In the genomic region with DNA sequence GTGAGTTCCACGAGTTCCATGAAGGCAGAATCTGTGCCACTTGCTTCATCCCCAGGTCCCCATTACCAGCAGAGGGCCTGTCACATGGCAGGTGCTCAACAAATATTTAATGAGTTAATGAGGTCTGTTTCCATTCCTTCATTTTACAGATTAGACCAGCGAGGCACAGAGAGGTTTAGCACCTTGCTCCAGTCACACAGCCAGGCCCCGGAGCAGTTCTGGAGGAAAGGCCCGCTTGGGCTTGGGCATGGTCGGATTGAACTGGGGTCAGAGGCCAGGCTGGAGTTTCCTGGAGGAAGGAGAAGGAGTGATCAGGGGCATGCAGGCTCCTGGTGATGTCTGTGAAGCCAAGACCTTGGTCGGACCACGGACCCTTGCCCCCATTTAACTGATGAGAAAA, we compare ENCODE assay signal across 1 cellular context.
TF ChIP-seq lines count a peak whose summit lies in the region.

No MANE protein-coding gene starts in this region.

TF ChIP-seq in IMR-90, 13 proteins besides CTCF, POLR2A, EP300 and RAD21 (continued from another document):
- TF ChIP-seq, protein P1, sequence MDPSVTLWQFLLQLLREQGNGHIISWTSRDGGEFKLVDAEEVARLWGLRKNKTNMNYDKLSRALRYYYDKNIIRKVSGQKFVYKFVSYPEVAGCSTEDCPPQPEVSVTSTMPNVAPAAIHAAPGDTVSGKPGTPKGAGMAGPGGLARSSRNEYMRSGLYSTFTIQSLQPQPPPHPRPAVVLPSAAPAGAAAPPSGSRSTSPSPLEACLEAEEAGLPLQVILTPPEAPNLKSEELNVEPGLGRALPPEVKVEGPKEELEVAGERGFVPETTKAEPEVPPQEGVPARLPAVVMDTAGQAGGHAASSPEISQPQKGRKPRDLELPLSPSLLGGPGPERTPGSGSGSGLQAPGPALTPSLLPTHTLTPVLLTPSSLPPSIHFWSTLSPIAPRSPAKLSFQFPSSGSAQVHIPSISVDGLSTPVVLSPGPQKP (IDR thresholded peaks at IDR 0.05; ENCODE audit: borderline replicate concordance, low read depth, low read length), result no peak
- TF ChIP-seq CHD1 (IDR thresholded peaks at IDR 0.05; ENCODE audit: low read depth, low read length), result no peak
- TF ChIP-seq BHLHE40 (IDR thresholded peaks at IDR 0.05; ENCODE audit: low read depth, low read length), result no peak
